In the genomic region with DNA sequence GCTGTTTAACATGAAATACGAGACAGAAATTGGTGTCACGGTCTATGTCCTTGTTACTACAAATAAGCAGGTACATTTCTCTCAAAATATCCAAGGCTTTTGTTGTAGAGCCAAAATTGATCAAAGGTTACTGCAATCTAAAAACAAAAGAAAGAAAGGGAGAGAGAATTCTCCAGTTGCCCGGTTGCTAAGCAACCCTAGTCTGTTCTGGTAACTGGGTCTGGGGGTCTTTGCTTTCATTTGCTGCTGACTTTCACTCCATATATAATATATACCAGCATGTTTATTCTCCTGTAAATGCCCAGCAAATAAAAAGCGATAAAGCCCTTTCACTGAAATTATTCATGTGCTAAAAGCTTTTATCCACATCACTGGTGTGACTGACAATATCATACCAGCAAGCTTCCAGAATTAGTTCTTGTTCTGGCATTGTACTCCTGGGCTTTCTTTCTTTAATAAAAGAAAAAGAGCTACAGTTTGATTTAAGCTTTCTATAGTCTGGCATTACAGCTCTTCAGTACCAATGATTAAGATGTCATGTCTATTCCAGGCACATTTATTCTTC, we compare ENCODE assay signal across 12 cellular contexts.
"Had no signal": no experiment of that assay in that cellular context is flagged by ENCODE, and none has a peak within 500 bp of the region (broad histone marks: within the 10 kb centered on the region; RNA-seq: fewer than 3 reads in every experiment).

No MANE protein-coding gene starts in this region.

- ATAC-seq: activated naive CD4-positive, alpha-beta T cell treated with anti-CD3 and anti-CD28 coated beads, Interleukin-2, amount 50 U/mL, for 72 hours; activated T-cell treated with anti-CD3 and anti-CD28 coated beads, Interleukin-2, amount 50 U/mL, for 4 hours; effector memory CD8-positive, alpha-beta T cell had no signal

- H3K4me1 ChIP-seq: parathyroid adenoma had no signal

- H3K27me3 Mint-ChIP-seq: dendritic cell treated with granulocyte-macrophage colony-stimulating factor and Interleukin-4, amounts not matched to agents 40 ng/mL and 50 ng/mL, for 4 days had no signal

- H3K27ac Mint-ChIP-seq: activated CD4-positive, alpha-beta memory T cell treated with anti-CD3 and anti-CD28 coated beads for 36 hours; activated naive CD4-positive, alpha-beta T cell treated with anti-CD3 and anti-CD28 coated beads, Interleukin-2, amount 50 U/mL, for 72 hours; dendritic cell treated with granulocyte-macrophage colony-stimulating factor and Interleukin-4, amounts not matched to agents 40 ng/mL and 50 ng/mL, for 4 days; effector memory CD8-positive, alpha-beta T cell had no signal

- DNase-seq: activated CD4-positive, alpha-beta memory T cell treated with anti-CD3 and anti-CD28 coated beads for 36 hours; activated CD4-positive, alpha-beta T cell treated with anti-CD3 and anti-CD28 coated beads for 1 hour; activated effector memory CD4-positive, alpha-beta T cell treated with anti-CD3 and anti-CD28 coated beads, Interleukin-2, amount 50 U/mL, for 16 hours; activated T-cell treated with anti-CD3 and anti-CD28 coated beads, Interleukin-2, amount 50 U/mL, for 4 hours; amniotic stem cell; cerebellar nuclear complex; effector memory CD8-positive, alpha-beta T cell; hippocampal formation; small intestine had no signal

- H2AFZ ChIP-seq: parathyroid adenoma had no signal

- H3K27ac ChIP-seq: parathyroid adenoma had no signal

- H3K9me3 Mint-ChIP-seq: activated CD4-positive, alpha-beta memory T cell treated with anti-CD3 and anti-CD28 coated beads for 36 hours; activated naive CD4-positive, alpha-beta T cell treated with anti-CD3 and anti-CD28 coated beads, Interleukin-2, amount 50 U/mL, for 72 hours; activated T-cell treated with anti-CD3 and anti-CD28 coated beads, Interleukin-2, amount 50 U/mL, for 4 hours; dendritic cell treated with granulocyte-macrophage colony-stimulating factor and Interleukin-4, amounts not matched to agents 40 ng/mL and 50 ng/mL, for 4 days had no signal

- H3K4me3 Mint-ChIP-seq: activated CD4-positive, alpha-beta memory T cell treated with anti-CD3 and anti-CD28 coated beads for 36 hours; activated T-cell treated with anti-CD3 and anti-CD28 coated beads, Interleukin-2, amount 50 U/mL, for 4 hours; dendritic cell treated with granulocyte-macrophage colony-stimulating factor and Interleukin-4, amounts not matched to agents 40 ng/mL and 50 ng/mL, for 4 days; effector memory CD8-positive, alpha-beta T cell had no signal

- H3K36me3 Mint-ChIP-seq: activated CD4-positive, alpha-beta memory T cell treated with anti-CD3 and anti-CD28 coated beads for 36 hours; activated naive CD4-positive, alpha-beta T cell treated with anti-CD3 and anti-CD28 coated beads, Interleukin-2, amount 50 U/mL, for 72 hours had no signal

- H3K79me2 ChIP-seq: parathyroid adenoma had no signal
